ENCODE assay signal across 1 cellular context in genomic region chr1:112704908-112705627, GRCh38.
TF ChIP-seq lines count a peak whose summit lies in the region.

No MANE protein-coding gene starts in this region.

TF ChIP-seq in HepG2, 621 proteins besides CTCF, POLR2A, EP300 and RAD21 (continues in another document):
- TF ChIP-seq SP1 (IDR thresholded peaks at IDR 0.05) (no peak), SP1 (CRISPR knock-in tag; IDR thresholded peaks at IDR 0.05) (peak; percentile 20; the same call in 1 of the 2 replicates), TSC22D2 (CRISPR knock-in tag; IDR thresholded peaks at IDR 0.05; ENCODE audit: borderline replicate concordance) (no peak), SYNCRIP (IDR thresholded peaks at IDR 0.05; ENCODE audit: insufficient read depth, low read depth, low read length) (no peak), ZZZ3 (CRISPR knock-in tag; IDR thresholded peaks at IDR 0.05; ENCODE audit: borderline replicate concordance) (0 out of 2 replicates have a peak, but pooled peaks have one; percentile 29), POLR2G (IDR thresholded peaks at IDR 0.05; ENCODE audit: low read depth, low read length) (peak; percentile 57), SP5 (CRISPR knock-in tag; IDR thresholded peaks at IDR 0.05; ENCODE audit: borderline replicate concordance, low read depth) (0 out of 2 replicates have a peak, but pooled peaks have one; percentile 3), ZKSCAN1 (IDR thresholded peaks at IDR 0.05; ENCODE audit: low read length) (0 out of 2 replicates have a peak, but pooled peaks have one; percentile 26), KAT8 (CRISPR knock-in tag; IDR thresholded peaks at IDR 0.05) (peak; percentile 35; the same call in 1 of the 2 replicates), ZNF766 (CRISPR knock-in tag; IDR thresholded peaks at IDR 0.05; ENCODE audit: borderline replicate concordance) (0 out of 2 replicates have a peak, but pooled peaks have one; percentile 16), CREB3 (CRISPR knock-in tag; IDR thresholded peaks at IDR 0.05) (no peak), PHF20 (CRISPR knock-in tag; IDR thresholded peaks at IDR 0.05) (0 out of 2 replicates have a peak, but pooled peaks have one; percentile 2), ZNF549 (CRISPR knock-in tag; IDR thresholded peaks at IDR 0.05) (no peak), HMGA1 (CRISPR knock-in tag; conservative IDR thresholded peaks at IDR 0.05) (no peak), CEBPZ (IDR thresholded peaks at IDR 0.05; ENCODE audit: low read length) (no peak), ZNF274 (CRISPR knock-in tag; IDR thresholded peaks at IDR 0.05) (peak; percentile 81; the same call in 1 of the 2 replicates), TCF7 (IDR thresholded peaks at IDR 0.05; ENCODE audit: low read depth) (no peak), ZNF296 (CRISPR knock-in tag; conservative IDR thresholded peaks at IDR 0.05) (no peak), MAFK (conservative IDR thresholded peaks at IDR 0.05 in 1 of 2, IDR thresholded peaks at IDR 0.05 in 1 of 2; ENCODE audit: low read length in 2 of 2) (no peak), SP2 (CRISPR knock-in tag; IDR thresholded peaks at IDR 0.05) (peak; percentile 30; the same call in 1 of the 2 replicates), RORA (CRISPR knock-in tag; IDR thresholded peaks at IDR 0.05) (no peak), BATF2 (CRISPR knock-in tag; IDR thresholded peaks at IDR 0.05) (0 out of 2 replicates have a peak, but pooled peaks have one; percentile 30), NFE2L2 (IDR thresholded peaks at IDR 0.05; ENCODE audit: low read length) (no peak), ZNF75D (CRISPR knock-in tag; IDR thresholded peaks at IDR 0.05; ENCODE audit: borderline replicate concordance) (no peak), ETV5 (CRISPR knock-in tag; IDR thresholded peaks at IDR 0.05; ENCODE audit: borderline replicate concordance) (no peak; the same call in 1 of the 2 replicates), ZBTB3 (CRISPR knock-in tag; IDR thresholded peaks at IDR 0.05; ENCODE audit: borderline replicate concordance, low read depth) (no peak; the same call in 1 of the 2 replicates), PRPF4 (IDR thresholded peaks at IDR 0.05; ENCODE audit: low read depth, low read length, poor library complexity, severe bottlenecking) (no peak), ZBTB14 (CRISPR knock-in tag; IDR thresholded peaks at IDR 0.05) (no peak), SPEN (CRISPR knock-in tag; IDR thresholded peaks at IDR 0.05; ENCODE audit: low read depth) (no peak; the same call in none of the 2 replicates), ZBTB25 (CRISPR knock-in tag; IDR thresholded peaks at IDR 0.05) (no peak), ATF1 (CRISPR knock-in tag; IDR thresholded peaks at IDR 0.05) (no peak), HNRNPH1 (optimal IDR thresholded peaks at IDR 0.05; ENCODE audit: low read depth, low read length) (no peak), FOXA3 (CRISPR knock-in tag; IDR thresholded peaks at IDR 0.05) (0 out of 2 replicates have a peak, but pooled peaks have one; percentile 33), ZNF550 (CRISPR knock-in tag; IDR thresholded peaks at IDR 0.05; ENCODE audit: borderline replicate concordance) (no peak), GATAD1 (CRISPR knock-in tag; IDR thresholded peaks at IDR 0.05) (peak; percentile 16; the same call in 1 of the 2 replicates), ZNF740 (CRISPR knock-in tag; IDR thresholded peaks at IDR 0.05) (no peak), SSRP1 (CRISPR knock-in tag; IDR thresholded peaks at IDR 0.05) (no peak), DNMT3B (CRISPR knock-in tag; conservative IDR thresholded peaks at IDR 0.05) (peak; percentile 79), AKNA (CRISPR knock-in tag; IDR thresholded peaks at IDR 0.05; ENCODE audit: borderline replicate concordance) (no peak), EED (CRISPR knock-in tag; IDR thresholded peaks at IDR 0.05) (no peak), NR2F6 (IDR thresholded peaks at IDR 0.05) (no peak), NR2F6 (CRISPR knock-in tag; IDR thresholded peaks at IDR 0.05) (peak; percentile 42; the same call in 1 of the 2 replicates), ZNF180 (CRISPR knock-in tag; IDR thresholded peaks at IDR 0.05; ENCODE audit: borderline replicate concordance, low read depth) (no peak), SOX13 (IDR thresholded peaks at IDR 0.05) (no peak), SOX13 (CRISPR knock-in tag; conservative IDR thresholded peaks at IDR 0.05 in 1 of 2, IDR thresholded peaks at IDR 0.05 in 1 of 2) (0 out of 4 replicates have a peak, but pooled peaks of 1 of the 2 experiments have one; percentile 26), MEIS1 (CRISPR knock-in tag; IDR thresholded peaks at IDR 0.05; ENCODE audit: borderline replicate concordance) (no peak), PAF1 (CRISPR knock-in tag; IDR thresholded peaks at IDR 0.05) (no peak), ATF4 (CRISPR knock-in tag; IDR thresholded peaks at IDR 0.05) (0 out of 4 replicates have a peak, but pooled peaks of 1 of the 2 experiments have one; percentile 31), ZNF280B (CRISPR knock-in tag; IDR thresholded peaks at IDR 0.05; ENCODE audit: borderline replicate concordance) (0 out of 2 replicates have a peak, but pooled peaks have one; percentile 42), GPN1 (CRISPR knock-in tag; IDR thresholded peaks at IDR 0.05; ENCODE audit: borderline replicate concordance) (no peak), HNF4A (CRISPR knock-in tag; IDR thresholded peaks at IDR 0.05) (peak; percentile 85)
